ENCODE assay signal across 24 cellular contexts in genomic region chr2:214902273-214902672, GRCh38.
DNase-seq lines count a peak whose midpoint lies in the region; ATAC-seq and TF ChIP-seq lines count a peak whose summit lies in the region.
"Had no signal": no experiment of that assay in that cellular context is flagged by ENCODE, and none has a peak within 500 bp of the region (broad histone marks: within the 10 kb centered on the region; RNA-seq: fewer than 3 reads in every experiment).

No MANE protein-coding gene starts in this region.

- no peaks in the 10 kb centered on the region for H3K27me3 Mint-ChIP-seq in type B pancreatic cell
- no peaks in the 10 kb centered on the region for H3K27me3 Mint-ChIP-seq in H9 (ENCODE audit: low read depth)
- no peaks in the 10 kb centered on the region for H3K27me3 Mint-ChIP-seq in natural killer cell (ENCODE audit: low read depth in 2 of 2)
- H3K27me3 Mint-ChIP-seq: activated CD4-positive, alpha-beta T cell treated with anti-CD3 and anti-CD28 coated beads, Interleukin-2, amount 10 ng/mL, durations not matched to agents 7 days and 5 days had no signal

- no peaks in the 10 kb centered on the region for H3K4me1 Mint-ChIP-seq in type B pancreatic cell (ENCODE audit: unreplicated experiment)
- H3K4me1 Mint-ChIP-seq in H9: peaks cover 12% of the 10 kb centered on the region in 2 experiments
- H3K4me1 Mint-ChIP-seq in natural killer cell: no peaks in the 10 kb centered on the region
- H3K4me1 Mint-ChIP-seq: activated CD4-positive, alpha-beta T cell treated with anti-CD3 and anti-CD28 coated beads, Interleukin-2, amount 10 ng/mL, durations not matched to agents 7 days and 5 days; activated naive CD8-positive, alpha-beta T cell treated with anti-CD3 and anti-CD28 coated beads, Interleukin-2, amount 50 U/mL, for 24 hours; nephron progenitor cell had no signal

- H2BK5ac ChIP-seq in H9 (ENCODE audit: insufficient read length, low read length): no peak overlapping the region

- no peak overlapping the region for H2BK20ac ChIP-seq in H9 (ENCODE audit: low read depth, low read length, poor library complexity, severe bottlenecking)

- TF ChIP-seq CTCF in type B pancreatic cell (conservative IDR thresholded peaks at IDR 0.05): no peak
- TF ChIP-seq CTCF in H9 (conservative IDR thresholded peaks at IDR 0.05): no peak
- TF ChIP-seq CTCF in natural killer cell (IDR thresholded peaks at IDR 0.05): no peak

- H3K79me1 ChIP-seq in H9 (ENCODE audit: insufficient read depth, low read depth, low read length, poor library complexity, severe bottlenecking): no peaks in the 10 kb centered on the region

- no peak overlapping the region for H3K18ac ChIP-seq in H9 (ENCODE audit: insufficient read length, low read depth, low read length)

- H3K56ac ChIP-seq in H9 (ENCODE audit: insufficient read length, low read depth, low read length): no peak overlapping the region

- H3K27me3 ChIP-seq in H9 (ENCODE audit: insufficient read depth, low read length): no peaks in the 10 kb centered on the region
- H3K27me3 ChIP-seq: body of pancreas, Peyer's patch, tibial artery had no signal

- H3K79me2 ChIP-seq in H9 (ENCODE audit: insufficient read depth, low read length): no peaks in the 10 kb centered on the region

- H3K9ac ChIP-seq in H9 (ENCODE audit: extremely low read depth, insufficient read length, low read length): no peak overlapping the region

- H2AFZ ChIP-seq in H9 (ENCODE audit: low read length): no peak overlapping the region

- no peaks in the 10 kb centered on the region for H4K20me1 ChIP-seq in H9 (ENCODE audit: control insufficient read depth, insufficient read depth, insufficient read length)

- H2BK120ac ChIP-seq in H9 (ENCODE audit: low read depth, low read length, poor library complexity, severe bottlenecking): no peak overlapping the region

- no peaks in the 10 kb centered on the region for H3K23me2 ChIP-seq in H9 (ENCODE audit: insufficient read length, low read depth, low read length, poor library complexity, severe bottlenecking)

- H2AK5ac ChIP-seq in H9 (ENCODE audit: insufficient read length, low read length): no peak overlapping the region

- H3K27ac Mint-ChIP-seq in type B pancreatic cell: no peak overlapping the region
- H3K27ac Mint-ChIP-seq in H9: peak overlapping the region in 1 of 3 experiments; percentile 1; a peak in 1 of 7 replicates
- H3K27ac Mint-ChIP-seq in natural killer cell: no peak overlapping the region
- H3K27ac Mint-ChIP-seq: activated CD4-positive, alpha-beta T cell treated with anti-CD3 and anti-CD28 coated beads, Interleukin-2, amount 10 ng/mL, durations not matched to agents 7 days and 5 days; activated naive CD8-positive, alpha-beta T cell treated with anti-CD3 and anti-CD28 coated beads, Interleukin-2, amount 50 U/mL, for 24 hours; CD4-positive, alpha-beta T cell; nephron progenitor cell had no signal

- H3K9me3 Mint-ChIP-seq in type B pancreatic cell: no peaks in the 10 kb centered on the region
- peaks cover 2 to 6% of the 10 kb centered on the region in 2 experiments; a peak in 3 of 5 replicates for H3K9me3 Mint-ChIP-seq in H9
- peaks cover 3% of the 10 kb centered on the region in 2 donors for H3K9me3 Mint-ChIP-seq in natural killer cell
- H3K9me3 Mint-ChIP-seq: activated CD4-positive, alpha-beta T cell treated with anti-CD3 and anti-CD28 coated beads, Interleukin-2, amount 10 ng/mL, durations not matched to agents 7 days and 5 days; CD4-positive, alpha-beta T cell had no signal

- no peak overlapping the region for H2BK12ac ChIP-seq in H9 (ENCODE audit: insufficient read length, low read depth, low read length)

- peaks cover 4% of the 10 kb centered on the region for H3K4me1 ChIP-seq in H9 (ENCODE audit: insufficient read depth, low read length)
- H3K4me1 ChIP-seq: body of pancreas, Peyer's patch, psoas muscle, tibial artery had no signal

- no peak overlapping the region for H3K14ac ChIP-seq in H9 (ENCODE audit: insufficient read depth, low read length)

- H3K4ac ChIP-seq in H9 (ENCODE audit: low read depth, low read length): no peak overlapping the region

- H4K91ac ChIP-seq in H9 (ENCODE audit: insufficient read length, low read depth, low read length): no peak overlapping the region

- no peak overlapping the region for H3K4me2 ChIP-seq in H9 (ENCODE audit: insufficient read depth, insufficient read length, low read length)

- H3T11ph ChIP-seq in H9 (ENCODE audit: low read length): no peak overlapping the region

- intact Hi-C loops in natural killer cell (cut with micrococcal nuclease): no loop called here

- no peaks in the 10 kb centered on the region for H3K9me3 ChIP-seq in H9 (ENCODE audit: control insufficient read depth, low read depth, low read length)
- H3K9me3 ChIP-seq: body of pancreas, Peyer's patch, psoas muscle, tibial artery had no signal

- peak; percentile 80 for DNase-seq in COR-L47 (lab: John Stamatoyannopoulos, UW)
- DNase-seq in LHCN-M2 (ENCODE audit: low read depth): peak; percentile 44
- peak; percentile 96 for DNase-seq in NCI-H748 (lab: John Stamatoyannopoulos, UW; ENCODE audit: unreplicated experiment)
- DNase-seq in type B pancreatic cell (ENCODE audit: extremely low spot score, unreplicated experiment): no peak
- DNase-seq in stimulated activated CD8-positive, alpha-beta memory T cell treated with anti-CD3 and anti-CD28 coated beads, Interleukin-4, amount 100 ng/mL, for 48 hours: no peak
- no peak for DNase-seq in H9
- DNase-seq in natural killer cell: no peak
- DNase-seq: activated CD4-positive, alpha-beta T cell treated with anti-CD3 and anti-CD28 coated beads, Interleukin-2, amount 10 ng/mL, durations not matched to agents 7 days and 5 days; activated naive CD8-positive, alpha-beta T cell treated with anti-CD3 and anti-CD28 coated beads, Interleukin-2, amount 50 U/mL, for 24 hours; body of pancreas; CD4-positive, alpha-beta T cell; DMS79; GOT3; Kasumi-1; NCI-H1694; NCI-H526; nephron progenitor cell; Peyer's patch; psoas muscle; stimulated activated naive CD8-positive, alpha-beta T cell treated with anti-CD3 and anti-CD28 coated beads, Interleukin-15, Interleukin-2, amounts not matched to agents 100 U/mL and 50 U/mL, for 24 hours; tibial artery had no signal

- H3K36me3 Mint-ChIP-seq in type B pancreatic cell (no peaks in the 10 kb centered on the region), H9 (ENCODE audit: insufficient read depth in 1 of 3, low read depth in 3 of 3) (peaks cover 0 to 3% (median 0%) of the 10 kb centered on the region in 3 experiments; a peak in 1 of 7 replicates), natural killer cell (no peaks in the 10 kb centered on the region)

- no peak overlapping the region for H4K5ac ChIP-seq in H9 (ENCODE audit: insufficient read length, low read depth, low read length)

- H3K4me3 Mint-ChIP-seq in type B pancreatic cell (no peak overlapping the region), H9 (no peak overlapping the region), natural killer cell (no peak overlapping the region)
- H3K4me3 Mint-ChIP-seq: activated CD4-positive, alpha-beta T cell treated with anti-CD3 and anti-CD28 coated beads, Interleukin-2, amount 10 ng/mL, durations not matched to agents 7 days and 5 days; activated naive CD8-positive, alpha-beta T cell treated with anti-CD3 and anti-CD28 coated beads, Interleukin-2, amount 50 U/mL, for 24 hours; CD4-positive, alpha-beta T cell; nephron progenitor cell had no signal

- ATAC-seq in SK-N-SH treated with all-trans-retinoic acid at 6 μM for 48 hours (no peak), natural killer cell (no peak)
- ATAC-seq: activated naive CD8-positive, alpha-beta T cell treated with anti-CD3 and anti-CD28 coated beads, Interleukin-2, amount 50 U/mL, for 24 hours; body of pancreas; psoas muscle; stimulated activated naive CD8-positive, alpha-beta T cell treated with anti-CD3 and anti-CD28 coated beads, Interleukin-15, Interleukin-2, amounts not matched to agents 100 U/mL and 50 U/mL, for 24 hours had no signal

- H2BK15ac ChIP-seq in H9 (ENCODE audit: low read depth, low read length): no peak overlapping the region

- H3K23ac ChIP-seq in H9 (ENCODE audit: insufficient read length, low read depth, low read length): no peak overlapping the region

- no CpG with 5 or more reads among the region's 5 CpGs for WGBS in H9 (ENCODE audit: extremely low coverage, insufficient read length, low lambda C conversion rate)

- no peak overlapping the region for H3K27ac ChIP-seq in H9 (ENCODE audit: insufficient read length, low read depth, low read length)
- H3K27ac ChIP-seq: body of pancreas, Peyer's patch, psoas muscle, skin epidermis, tibial artery, VCaP had no signal

- no peak overlapping the region for H4K8ac ChIP-seq in H9 (replicated peaks; ENCODE audit: insufficient read length, low read depth, low read length)

TF ChIP-seq in SK-N-SH treated with all-trans-retinoic acid at 6 μM for 48 hours, 23 proteins besides CTCF, POLR2A, EP300 and RAD21:
- TF ChIP-seq ZFP3 (CRISPR knock-in tag; IDR thresholded peaks at IDR 0.05) (no peak), ARNTL (CRISPR knock-in tag; IDR thresholded peaks at IDR 0.05; ENCODE audit: borderline replicate concordance, low read depth) (no peak), TCF4 (CRISPR knock-in tag; IDR thresholded peaks at IDR 0.05; ENCODE audit: borderline replicate concordance) (peak; percentile 51; the same call in 1 of the 2 replicates)
TF ChIP-seq in SK-N-SH treated with all-trans-retinoic acid at 6 μM for 48 hours: peak in this region for 1.

Comparison
In these comparisons a context has a peak if more than half of its experiments do, and no peak if none do; other contexts are left out.
1. DNase-seq: peak in COR-L47 (single experiment), LHCN-M2 (single experiment) and NCI-H748 (single experiment); none in type B pancreatic cell (single experiment), stimulated activated CD8-positive, alpha-beta memory T cell treated with anti-CD3 and anti-CD28 coated beads, Interleukin-4, amount 100 ng/mL, for 48 hours (single experiment), H9 (single experiment) and natural killer cell (single experiment).